Comparison of ENCODE assay signal across 2 cellular contexts in the genomic region with DNA sequence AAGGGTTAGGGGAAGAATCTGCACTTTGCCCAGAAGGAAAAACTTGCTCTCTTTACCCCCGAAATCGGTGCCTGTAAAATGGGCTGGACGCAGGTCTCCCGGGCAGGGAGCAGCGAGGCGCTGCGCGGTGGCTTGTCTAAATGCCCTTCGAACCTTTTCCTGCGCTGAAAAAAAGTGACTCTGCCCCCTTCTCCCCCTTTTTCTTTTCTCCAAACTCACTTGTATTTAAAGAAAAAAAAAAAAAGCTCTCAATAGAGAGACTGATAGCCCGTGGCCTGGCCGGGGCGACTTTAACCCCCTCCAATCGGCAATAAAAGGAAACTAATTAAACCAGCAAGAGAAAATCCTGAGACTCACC.
TF ChIP-seq lines count a peak whose summit lies in the region.

No MANE protein-coding gene starts in this region.

TF ChIP-seq in IMR-90, 13 proteins besides CTCF, POLR2A, EP300 and RAD21 (continued from another document):
- TF ChIP-seq, protein P1, sequence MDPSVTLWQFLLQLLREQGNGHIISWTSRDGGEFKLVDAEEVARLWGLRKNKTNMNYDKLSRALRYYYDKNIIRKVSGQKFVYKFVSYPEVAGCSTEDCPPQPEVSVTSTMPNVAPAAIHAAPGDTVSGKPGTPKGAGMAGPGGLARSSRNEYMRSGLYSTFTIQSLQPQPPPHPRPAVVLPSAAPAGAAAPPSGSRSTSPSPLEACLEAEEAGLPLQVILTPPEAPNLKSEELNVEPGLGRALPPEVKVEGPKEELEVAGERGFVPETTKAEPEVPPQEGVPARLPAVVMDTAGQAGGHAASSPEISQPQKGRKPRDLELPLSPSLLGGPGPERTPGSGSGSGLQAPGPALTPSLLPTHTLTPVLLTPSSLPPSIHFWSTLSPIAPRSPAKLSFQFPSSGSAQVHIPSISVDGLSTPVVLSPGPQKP (IDR thresholded peaks at IDR 0.05; ENCODE audit: borderline replicate concordance, low read depth, low read length), result no peak
- TF ChIP-seq MAZ (IDR thresholded peaks at IDR 0.05; ENCODE audit: borderline replicate concordance, low read depth, low read length), result no peak
- TF ChIP-seq SMC3 (IDR thresholded peaks at IDR 0.05; ENCODE audit: low read depth, low read length), result no peak
- no peak for TF ChIP-seq RFX5 (IDR thresholded peaks at IDR 0.05; ENCODE audit: low read depth, low read length)
- no peak for TF ChIP-seq FOS (IDR thresholded peaks at IDR 0.05; ENCODE audit: low read depth, low read length)
- TF ChIP-seq MXI1 (IDR thresholded peaks at IDR 0.05; ENCODE audit: borderline replicate concordance, low read depth, low read length), result no peak
- no peak for TF ChIP-seq NFE2L2 (IDR thresholded peaks at IDR 0.05; ENCODE audit: low read depth, low read length)
- no peak for TF ChIP-seq BHLHE40 (IDR thresholded peaks at IDR 0.05; ENCODE audit: low read depth, low read length)
- no peak for TF ChIP-seq RCOR1 (IDR thresholded peaks at IDR 0.05; ENCODE audit: insufficient replicate concordance, low read length)
- no peak for TF ChIP-seq MAFK (IDR thresholded peaks at IDR 0.05; ENCODE audit: low read depth, low read length)
TF ChIP-seq in IMR-90: peak in this region for 0.

TF ChIP-seq in neural cell, 6 proteins besides CTCF, POLR2A, EP300 and RAD21 (continued from another document):
- TF ChIP-seq, protein P2, sequence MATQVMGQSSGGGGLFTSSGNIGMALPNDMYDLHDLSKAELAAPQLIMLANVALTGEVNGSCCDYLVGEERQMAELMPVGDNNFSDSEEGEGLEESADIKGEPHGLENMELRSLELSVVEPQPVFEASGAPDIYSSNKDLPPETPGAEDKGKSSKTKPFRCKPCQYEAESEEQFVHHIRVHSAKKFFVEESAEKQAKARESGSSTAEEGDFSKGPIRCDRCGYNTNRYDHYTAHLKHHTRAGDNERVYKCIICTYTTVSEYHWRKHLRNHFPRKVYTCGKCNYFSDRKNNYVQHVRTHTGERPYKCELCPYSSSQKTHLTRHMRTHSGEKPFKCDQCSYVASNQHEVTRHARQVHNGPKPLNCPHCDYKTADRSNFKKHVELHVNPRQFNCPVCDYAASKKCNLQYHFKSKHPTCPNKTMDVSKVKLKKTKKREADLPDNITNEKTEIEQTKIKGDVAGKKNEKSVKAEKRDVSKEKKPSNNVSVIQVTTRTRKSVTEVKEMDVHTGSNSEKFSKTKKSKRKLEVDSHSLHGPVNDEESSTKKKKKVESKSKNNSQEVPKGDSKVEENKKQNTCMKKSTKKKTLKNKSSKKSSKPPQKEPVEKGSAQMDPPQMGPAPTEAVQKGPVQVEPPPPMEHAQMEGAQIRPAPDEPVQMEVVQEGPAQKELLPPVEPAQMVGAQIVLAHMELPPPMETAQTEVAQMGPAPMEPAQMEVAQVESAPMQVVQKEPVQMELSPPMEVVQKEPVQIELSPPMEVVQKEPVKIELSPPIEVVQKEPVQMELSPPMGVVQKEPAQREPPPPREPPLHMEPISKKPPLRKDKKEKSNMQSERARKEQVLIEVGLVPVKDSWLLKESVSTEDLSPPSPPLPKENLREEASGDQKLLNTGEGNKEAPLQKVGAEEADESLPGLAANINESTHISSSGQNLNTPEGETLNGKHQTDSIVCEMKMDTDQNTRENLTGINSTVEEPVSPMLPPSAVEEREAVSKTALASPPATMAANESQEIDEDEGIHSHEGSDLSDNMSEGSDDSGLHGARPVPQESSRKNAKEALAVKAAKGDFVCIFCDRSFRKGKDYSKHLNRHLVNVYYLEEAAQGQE (IDR thresholded peaks at IDR 0.05; ENCODE audit: borderline replicate concordance), result no peak
- TF ChIP-seq POLR2AphosphoS5 (IDR thresholded peaks at IDR 0.05) (no peak), SMC3 (conservative IDR thresholded peaks at IDR 0.05; ENCODE audit: poor library complexity) (no peak)
